In genomic region chr3:53829605-53830004, GRCh38 we compare ENCODE assay signal across 22 cellular contexts. TPM values are rescaled to one million over a fixed set of nuclear protein-coding genes. Genes with fewer than 3 reads are reported as not detected.
"Had no signal": no experiment of that assay in that cellular context is flagged by ENCODE, and none has a peak within 500 bp of the region (broad histone marks: within the 10 kb centered on the region; RNA-seq: fewer than 3 reads in every experiment).

No MANE protein-coding gene starts in this region.

- ATAC-seq: K562 had no signal

- H3K27ac ChIP-seq: KMS-11, RWPE1 had no signal

- FAIRE-seq: K562, RCC 7860 had no signal

- DNase-seq: Kasumi-1, MM.1S, NCI-H1092 treated with DMSO at 0.1 percent for 48 hours, NCI-H1436, NCI-H187, NCI-H2029, NCI-H2081 treated with DMSO at 0.1 percent for 48 hours, NCI-H2171, NCI-H226, NCI-H446, NCI-H510A, NCI-H524 treated with DMSO at 0.1 percent for 48 hours, NCI-H69, NCI-H774, SHP77, SK-N-SH had no signal

RNA-seq across cellular contexts. Expression of gene CHDH, which starts 16.6 kb away (rescaled TPM):
- total RNA-seq: HT1080 had no signal

RNA-seq across cellular contexts. Expression of gene IL17RB, which starts 16.8 kb away (rescaled TPM):
- total RNA-seq: HT1080, SK-MEL-5 had no signal
